In genomic region chr2:109453596-109453995, GRCh38 we compare ENCODE assay signal across 20 cellular contexts.
DNase-seq lines count a peak whose midpoint lies in the region; TF ChIP-seq lines count a peak whose summit lies in the region.
"Had no signal": no experiment of that assay in that cellular context is flagged by ENCODE, and none has a peak within 500 bp of the region (broad histone marks: within the 10 kb centered on the region; RNA-seq: fewer than 3 reads in every experiment).

No MANE protein-coding gene starts in this region.

- H3K36me3 Mint-ChIP-seq in CD14-positive monocyte: no peaks in the 10 kb centered on the region
- H3K36me3 Mint-ChIP-seq: IgD-negative memory B cell had no signal

- peaks cover 0 to 3% (median 0%) of the 10 kb centered on the region in 4 donors for H3K36me3 ChIP-seq in sigmoid colon
- H3K36me3 ChIP-seq in thyroid gland: no peaks in the 10 kb centered on the region

- H3K27me3 ChIP-seq in sigmoid colon (no peaks in the 10 kb centered on the region), thyroid gland (no peaks in the 10 kb centered on the region)

- H3K4me3 ChIP-seq in coronary artery (no peak overlapping the region), sigmoid colon (no peak overlapping the region), thyroid gland (replicated peaks in 1 of 3) (no peak overlapping the region)
- H3K4me3 ChIP-seq: GM23338, PC-9 had no signal

- peak overlapping the region in 1 of 7 donors; percentile 28 for H3K27ac Mint-ChIP-seq in CD14-positive monocyte
- H3K27ac Mint-ChIP-seq: GM23338, IgD-negative memory B cell had no signal

- TF ChIP-seq POLR2A in sigmoid colon (IDR thresholded peaks at IDR 0.05) (no peak), thyroid gland (IDR thresholded peaks at IDR 0.05) (no peak)

- intact Hi-C loops in CD14-positive monocyte (cut with micrococcal nuclease) (no loop called here), sigmoid colon (cut with DNase I) (no loop called here), thyroid gland (cut with DNase I) (no loop called here)

- no peaks in the 10 kb centered on the region for H3K4me1 Mint-ChIP-seq in CD14-positive monocyte
- H3K4me1 Mint-ChIP-seq: GM23338 had no signal

- no peaks in the 10 kb centered on the region for H3K9me3 Mint-ChIP-seq in CD14-positive monocyte
- H3K9me3 Mint-ChIP-seq: GM23338, IgD-negative memory B cell had no signal

- no peaks in the 10 kb centered on the region for H3K9me3 ChIP-seq in sigmoid colon
- no peaks in the 10 kb centered on the region for H3K9me3 ChIP-seq in thyroid gland

- H3K27ac ChIP-seq in coronary artery (no peak overlapping the region), sigmoid colon (no peak overlapping the region), thyroid gland (no peak overlapping the region)
- H3K27ac ChIP-seq: PC-9, RWPE1 had no signal

- no peak overlapping the region for H3K4me3 Mint-ChIP-seq in CD14-positive monocyte
- H3K4me3 Mint-ChIP-seq: GM23338, IgD-negative memory B cell had no signal

- H3K4me1 ChIP-seq in sigmoid colon: peaks cover 0 to 27% (median 15%) of the 10 kb centered on the region in 4 donors
- H3K4me1 ChIP-seq in thyroid gland: peaks cover 40 to 63% of the 10 kb centered on the region in 2 donors

- TF ChIP-seq EP300 in sigmoid colon (IDR thresholded peaks at IDR 0.05): no peak

- DNase-seq in CD14-positive monocyte (ENCODE audit: low spot score) (peak; percentile 10), coronary artery (ENCODE audit: low spot score) (peak; percentile 59), mesenteric fat pad (ENCODE audit: low spot score) (peak; percentile 49), sigmoid colon (peak; percentile 56), DMS153 treated with DMSO at 0.1 percent for 48 hours (lab: John Stamatoyannopoulos, UW; ENCODE audit: unreplicated experiment) (no peak), thyroid gland (no peak)
- DNase-seq in stimulated activated CD4-positive, alpha-beta T cell treated with anti-CD3 and anti-CD28 coated beads, Interleukin-4, amount 100 ng/mL, for 24 hours: no peak
- DNase-seq: EL, GF-D8, NCI-H1105, NCI-H146, NCI-H2029, NCI-H226, NCI-H510A treated with DMSO at 0.1 percent for 48 hours, NCI-H748 treated with DMSO at 0.1 percent for 48 hours, PC-9, SIG-M5 had no signal

- 84 to 91% methylated on average over 10 of the region's 10 CpGs for WGBS in sigmoid colon, 2 donors
- 93 to 97% methylated on average over 10 of the region's 10 CpGs for WGBS in thyroid gland, 2 donors

- H3K27me3 Mint-ChIP-seq in CD14-positive monocyte (ENCODE audit: low read depth in 3 of 3): peaks cover 1 to 4% (median 2%) of the 10 kb centered on the region in 3 donors

- TF ChIP-seq CTCF in CD14-positive monocyte (IDR thresholded peaks at IDR 0.05): no peak
- no peak for TF ChIP-seq CTCF in coronary artery (IDR thresholded peaks at IDR 0.05)
- TF ChIP-seq CTCF in sigmoid colon (IDR thresholded peaks at IDR 0.05): no peak
- no peak for TF ChIP-seq CTCF in thyroid gland (IDR thresholded peaks at IDR 0.05)

Comparison
In these comparisons a context has a peak if more than half of its experiments do, and no peak if none do; other contexts are left out.
1. DNase-seq: peak in CD14-positive monocyte (single experiment), coronary artery (single experiment), mesenteric fat pad (single experiment) and sigmoid colon (single experiment); none in stimulated activated CD4-positive, alpha-beta T cell treated with anti-CD3 and anti-CD28 coated beads, Interleukin-4, amount 100 ng/mL, for 24 hours (single experiment), DMS153 treated with DMSO at 0.1 percent for 48 hours (single experiment) and thyroid gland (0 of 2).